ENCODE assay signal across 29 cellular contexts in the genomic region with DNA sequence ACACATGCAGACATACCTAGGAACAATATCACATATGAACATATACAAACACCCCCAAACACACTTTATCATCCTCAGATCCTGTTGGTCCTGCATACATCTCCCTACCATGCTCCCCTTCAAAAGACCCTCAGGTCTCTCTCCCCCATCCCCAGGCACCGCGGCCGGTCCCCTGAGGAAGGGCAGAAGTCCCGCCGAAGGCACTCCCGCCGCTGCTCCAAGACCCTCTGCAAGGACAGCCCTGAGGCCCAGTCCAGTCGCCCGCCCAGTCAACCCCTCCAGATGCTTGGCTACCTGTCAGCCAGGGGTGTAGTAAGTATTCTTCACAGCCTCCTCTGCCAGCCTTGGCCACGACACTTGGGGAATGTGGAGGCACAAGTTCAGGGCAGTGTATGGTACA.
"Had no signal": no experiment of that assay in that cellular context is flagged by ENCODE, and none has a peak within 500 bp of the region (broad histone marks: within the 10 kb centered on the region; RNA-seq: fewer than 3 reads in every experiment).

No MANE protein-coding gene starts in this region.

- H3K36me3 Mint-ChIP-seq: stimulated activated effector memory CD8-positive, alpha-beta T cell treated with anti-CD3 and anti-CD28 coated beads, Interleukin-12 subunit alpha, Interleukin-12 subunit beta, amount 100 ng/mL, for 72 hours; stimulated activated memory B cell treated with anti-CD40 and anti-IgM and Interleukin-4, amounts not matched to agents 10 μg/mL and 1 μg/mL and 100 μg/mL, for 72 hours; stimulated activated naive B cell treated with anti-CD40 and anti-IgM and Interleukin-4, amounts not matched to agents 10 μg/mL and 1 μg/mL and 100 μg/mL, for 72 hours; type B pancreatic cell had no signal

- H3K4me1 Mint-ChIP-seq: stimulated activated effector memory CD8-positive, alpha-beta T cell treated with anti-CD3 and anti-CD28 coated beads, Interleukin-12 subunit alpha, Interleukin-12 subunit beta, amount 100 ng/mL, for 72 hours; stimulated activated memory B cell treated with anti-CD40 and anti-IgM and Interleukin-4, amounts not matched to agents 10 μg/mL and 1 μg/mL and 100 μg/mL, for 72 hours; stimulated activated naive B cell treated with anti-CD40 and anti-IgM and Interleukin-4, amounts not matched to agents 10 μg/mL and 1 μg/mL and 100 μg/mL, for 72 hours; stimulated activated naive CD8-positive, alpha-beta T cell treated with anti-CD3 and anti-CD28 coated beads, Interleukin-15, amount 100 ng/mL, for 72 hours had no signal

- FAIRE-seq: urothelium cell line had no signal

- H3K4me3 Mint-ChIP-seq: stimulated activated effector memory CD8-positive, alpha-beta T cell treated with anti-CD3 and anti-CD28 coated beads, Interleukin-12 subunit alpha, Interleukin-12 subunit beta, amount 100 ng/mL, for 72 hours; stimulated activated memory B cell treated with anti-CD40 and anti-IgM and Interleukin-4, amounts not matched to agents 10 μg/mL and 1 μg/mL and 100 μg/mL, for 72 hours; stimulated activated naive B cell treated with anti-CD40 and anti-IgM and Interleukin-4, amounts not matched to agents 10 μg/mL and 1 μg/mL and 100 μg/mL, for 72 hours; stimulated activated naive CD8-positive, alpha-beta T cell treated with anti-CD3 and anti-CD28 coated beads, Interleukin-15, amount 100 ng/mL, for 72 hours; stimulated activated naive CD8-positive, alpha-beta T cell treated with anti-CD3 and anti-CD28 coated beads, Interleukin-15, Interleukin-2, amounts not matched to agents 100 ng/mL and 50 ng/mL, for 24 hours; type B pancreatic cell had no signal

- H3K27me3 ChIP-seq: stomach, suprapubic skin, testis, thyroid gland, tibial artery, tibial nerve, transverse colon, upper lobe of left lung, upper lobe of right lung, uterus, vagina had no signal

- H3K36me3 ChIP-seq: stomach, suprapubic skin, thoracic aorta, thyroid gland, tibial artery, tibial nerve, transverse colon, upper lobe of left lung, upper lobe of right lung, uterus, vagina had no signal

- H3K4me3 ChIP-seq: stomach, suprapubic skin, testis, thoracic aorta, thyroid gland, tibial artery, tibial nerve, transverse colon, upper lobe of left lung, upper lobe of right lung, uterus, vagina had no signal

- H3K27ac Mint-ChIP-seq: stimulated activated effector memory CD8-positive, alpha-beta T cell treated with anti-CD3 and anti-CD28 coated beads, Interleukin-12 subunit alpha, Interleukin-12 subunit beta, amount 100 ng/mL, for 72 hours; stimulated activated memory B cell treated with anti-CD40 and anti-IgM and Interleukin-4, amounts not matched to agents 10 μg/mL and 1 μg/mL and 100 μg/mL, for 72 hours; stimulated activated naive B cell treated with anti-CD40 and anti-IgM and Interleukin-4, amounts not matched to agents 10 μg/mL and 1 μg/mL and 100 μg/mL, for 72 hours; stimulated activated naive CD8-positive, alpha-beta T cell treated with anti-CD3 and anti-CD28 coated beads, Interleukin-15, amount 100 ng/mL, for 72 hours; stimulated activated naive CD8-positive, alpha-beta T cell treated with anti-CD3 and anti-CD28 coated beads, Interleukin-15, Interleukin-2, amounts not matched to agents 100 ng/mL and 50 ng/mL, for 24 hours; type B pancreatic cell had no signal

- H3K27ac ChIP-seq: stomach, suprapubic skin, testis, thoracic aorta, thyroid gland, tibial artery, tibial nerve, transverse colon, upper lobe of left lung, upper lobe of right lung, uterus, vagina had no signal

- DNase-seq: stimulated activated CD4-positive, alpha-beta T cell treated with anti-CD3 and anti-CD28 coated beads, Interleukin-2, amount 100 ng/mL, for 48 hours; stimulated activated CD4-positive, alpha-beta T cell treated with anti-CD3 and anti-CD28 coated beads, Interleukin-4, amount 100 ng/mL, for 1 hour; stimulated activated CD4-positive, alpha-beta T cell treated with anti-CD3 and anti-CD28 coated beads, Interleukin-4, amount 100 ng/mL, for 24 hours; stimulated activated CD4-positive, alpha-beta T cell treated with anti-CD3 and anti-CD28 coated beads, Interleukin-4, amount 100 ng/mL, for 4 hours; stimulated activated CD8-positive, alpha-beta memory T cell treated with anti-CD3 and anti-CD28 coated beads, Interleukin-4, amount 100 ng/mL, for 48 hours; stimulated activated naive B cell treated with anti-CD40 and anti-IgM and Interleukin-4, amounts not matched to agents 10 μg/mL and 1 μg/mL and 100 μg/mL, for 72 hours; stimulated activated naive CD4-positive, alpha-beta T cell; stimulated activated naive CD4-positive, alpha-beta T cell treated with Interleukin-2 at 50 U/mL for 16 hours; stimulated activated naive CD8-positive, alpha-beta T cell treated with anti-CD3 and anti-CD28 coated beads, Interleukin-15, amount 100 ng/mL, for 72 hours; stimulated activated naive CD8-positive, alpha-beta T cell treated with anti-CD3 and anti-CD28 coated beads, Interleukin-15, Interleukin-2, amounts not matched to agents 100 U/mL and 50 U/mL, for 24 hours; stomach; substantia nigra; testis; thyroid gland; tibial artery; transverse colon; trophoblast cell; upper lobe of right lung; uterus had no signal

- H3K4me1 ChIP-seq: stomach, suprapubic skin, testis, thyroid gland, tibial artery, tibial nerve, transverse colon, upper lobe of left lung, upper lobe of right lung, uterus, vagina had no signal

- H3K9me3 Mint-ChIP-seq: type B pancreatic cell had no signal

- H3K27me3 Mint-ChIP-seq: stimulated activated memory B cell treated with anti-CD40 and anti-IgM and Interleukin-4, amounts not matched to agents 10 μg/mL and 1 μg/mL and 100 μg/mL, for 72 hours; stimulated activated naive B cell treated with anti-CD40 and anti-IgM and Interleukin-4, amounts not matched to agents 10 μg/mL and 1 μg/mL and 100 μg/mL, for 72 hours; stimulated activated naive CD8-positive, alpha-beta T cell treated with anti-CD3 and anti-CD28 coated beads, Interleukin-15, amount 100 ng/mL, for 72 hours had no signal

- H3K9me3 ChIP-seq: testis, thyroid gland, transverse colon, upper lobe of left lung, upper lobe of right lung, uterus, vagina had no signal
